In the genomic region with DNA sequence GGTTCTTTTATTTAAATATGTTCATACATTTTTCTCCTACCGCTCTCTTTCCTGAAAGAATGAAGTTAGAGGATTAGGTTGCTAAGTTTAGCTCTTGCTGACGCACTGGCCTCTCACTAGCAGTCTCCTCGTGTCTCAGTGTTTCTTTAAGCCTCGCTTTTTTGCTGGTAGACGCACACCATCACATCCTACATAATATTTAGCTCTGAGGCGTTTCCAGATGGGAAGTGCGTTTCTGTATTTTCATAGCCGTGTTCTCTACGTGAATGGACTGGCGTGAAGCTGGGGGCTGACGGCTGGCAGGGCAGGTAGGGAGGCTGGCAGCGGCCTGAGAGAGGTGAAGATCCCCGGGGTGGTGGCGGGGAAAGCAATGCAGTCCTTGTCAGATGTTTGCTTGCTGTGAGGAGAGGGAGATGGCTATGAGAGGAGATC, we compare ENCODE assay signal across 12 cellular contexts.
DNase-seq lines count a peak whose midpoint lies in the region; ATAC-seq and TF ChIP-seq lines count a peak whose summit lies in the region.
"Had no signal": no experiment of that assay in that cellular context is flagged by ENCODE, and none has a peak within 500 bp of the region (broad histone marks: within the 10 kb centered on the region; RNA-seq: fewer than 3 reads in every experiment).

No MANE protein-coding gene starts in this region.

- H3K4me3 ChIP-seq in AG04450 (ENCODE audit: low read depth, low read length) (no peak overlapping the region), fibroblast of pulmonary artery (replicated peaks; ENCODE audit: low read depth, low read length) (no peak overlapping the region), osteoblast (ENCODE audit: insufficient read depth, low read length) (no peak overlapping the region)

- no peak for ATAC-seq in HG02623 (IDR thresholded peaks at IDR 0.05; ENCODE audit: unreplicated experiment)
- no peak for ATAC-seq in HG02852 (IDR thresholded peaks at IDR 0.05; ENCODE audit: unreplicated experiment)
- ATAC-seq in GM19467 (IDR thresholded peaks at IDR 0.05; ENCODE audit: unreplicated experiment), result no peak
- ATAC-seq: activated CD8-positive, alpha-beta T cell treated with anti-CD3 and anti-CD28 coated beads for 36 hours had no signal

- TF ChIP-seq CTCF in AG04450 (IDR thresholded peaks at IDR 0.05; ENCODE audit: low read depth, low read length) (no peak), fibroblast of pulmonary artery (IDR thresholded peaks at IDR 0.05; ENCODE audit: low read length, missing control alignments) (no peak), osteoblast (IDR thresholded peaks at IDR 0.05; ENCODE audit: extremely low read depth, low read depth, low read length) (no peak)

- H3K27me3 ChIP-seq in AG04450 (ENCODE audit: control insufficient read depth, insufficient read depth, low read length) (no peaks in the 10 kb centered on the region), osteoblast (ENCODE audit: insufficient read depth, low read length) (no peaks in the 10 kb centered on the region)

- H2AFZ ChIP-seq in osteoblast (ENCODE audit: low read length), result peak overlapping the region; percentile 56

- CTCF ChIA-PET in AG04450 (lab: Charles Lee), result no interaction called here

- peak overlapping the region; percentile 22 for H3K27ac ChIP-seq in AG04450 (ENCODE audit: low read depth, low read length)
- H3K27ac ChIP-seq in osteoblast (ENCODE audit: low read depth, low read length), result no peak overlapping the region

- H3K4me1 ChIP-seq in osteoblast (ENCODE audit: insufficient read depth, low read length), result no peaks in the 10 kb centered on the region

- no peaks in the 10 kb centered on the region for H3K36me3 ChIP-seq in osteoblast (ENCODE audit: insufficient read depth, low read length)

- no peaks in the 10 kb centered on the region for H3K9me3 ChIP-seq in AG04450 (ENCODE audit: control insufficient read depth, insufficient read depth, low read length)
- no peaks in the 10 kb centered on the region for H3K9me3 ChIP-seq in osteoblast (ENCODE audit: low read depth, low read length)

- H3K4me2 ChIP-seq in osteoblast (ENCODE audit: insufficient read depth, low read length), result no peak overlapping the region

- no peaks in the 10 kb centered on the region for H4K20me1 ChIP-seq in osteoblast (ENCODE audit: insufficient read depth, low read length)

- DNase-seq in AG04450 (ENCODE audit: low read depth, low spot score) (no peak), amniotic epithelial cell (ENCODE audit: low read depth) (peak; percentile 68), fibroblast of pulmonary artery (ENCODE audit: low read depth) (peak; percentile 28), osteoblast (ENCODE audit: insufficient read length, low spot score, missing footprints) (peak; percentile 67), SW 1271 (lab: John Stamatoyannopoulos, UW) (no peak)
- DNase-seq: activated CD8-positive, alpha-beta T cell treated with anti-CD3 and anti-CD28 coated beads for 36 hours; activated gamma-delta T cell; kidney glomerular epithelial cell; MM.1S had no signal

- POLR2A ChIA-PET in AG04450 (lab: Yijun Ruan, JAX), result no interaction called here

- no peaks in the 10 kb centered on the region for H3K79me2 ChIP-seq in osteoblast (ENCODE audit: insufficient read depth, low read length)

Comparison
In these comparisons a context has a peak if more than half of its experiments do, and no peak if none do; other contexts are left out.
1. DNase-seq: peak in amniotic epithelial cell (single experiment), fibroblast of pulmonary artery (single experiment) and osteoblast (single experiment); none in AG04450 (single experiment) and SW 1271 (0 of 2).